23 cellular contexts compared by ENCODE assay signal in genomic region chr1:95311006-95311405, GRCh38.
DNase-seq lines count a peak whose midpoint lies in the region; ATAC-seq and TF ChIP-seq lines count a peak whose summit lies in the region.
"Had no signal": no experiment of that assay in that cellular context is flagged by ENCODE, and none has a peak within 500 bp of the region (broad histone marks: within the 10 kb centered on the region; RNA-seq: fewer than 3 reads in every experiment).

No MANE protein-coding gene starts in this region.

- peaks cover 39% of the 10 kb centered on the region for H3K4me1 Mint-ChIP-seq in WTC11
- H3K4me1 Mint-ChIP-seq: CD4-positive, CD25-positive, alpha-beta regulatory T cell had no signal

- no peaks in the 10 kb centered on the region for H3K36me3 ChIP-seq in neural cell (ENCODE audit: insufficient read depth, low read length)
- H3K36me3 ChIP-seq: gastrocnemius medialis, Peyer's patch, thyroid gland had no signal

- no peak for TF ChIP-seq RAD21 in neural cell (conservative IDR thresholded peaks at IDR 0.05)

- H3K9me3 ChIP-seq in neural cell (ENCODE audit: low read length): no peaks in the 10 kb centered on the region
- H3K9me3 ChIP-seq: gastrocnemius medialis, Peyer's patch, thyroid gland had no signal

- peak overlapping the region; percentile 34 for H3K4me3 ChIP-seq in neural cell (ENCODE audit: low read length)
- H3K4me3 ChIP-seq: Peyer's patch, thyroid gland had no signal

- POLR2A ChIA-PET in WTC11 (lab: Charles Lee): no interaction called here

- H3K27me3 Mint-ChIP-seq in WTC11 (ENCODE audit: low read depth): no peaks in the 10 kb centered on the region
- H3K27me3 Mint-ChIP-seq: progenitor cell of endocrine pancreas had no signal

- no peaks in the 10 kb centered on the region for H4K20me1 ChIP-seq in neural cell (ENCODE audit: insufficient read depth)

- no peaks in the 10 kb centered on the region for H3K36me3 Mint-ChIP-seq in WTC11
- H3K36me3 Mint-ChIP-seq: activated naive CD4-positive, alpha-beta T cell treated with anti-CD3 and anti-CD28 coated beads, Interleukin-2, amount 50 U/mL, for 72 hours; CD4-positive, CD25-positive, alpha-beta regulatory T cell; natural killer cell treated with Interleukin-12 subunit alpha and Interleukin-12 subunit beta and Interleukin-15 and Interleukin-18, amount 100 ng/mL, for 72 hours had no signal

- H3K27ac ChIP-seq in neural cell (ENCODE audit: low read length): peak overlapping the region; percentile 51
- H3K27ac ChIP-seq: gastrocnemius medialis, Peyer's patch, thyroid gland had no signal

- peak; percentile 79 for TF ChIP-seq EP300 in neural cell (conservative IDR thresholded peaks at IDR 0.05; ENCODE audit: poor library complexity, severe bottlenecking)

- peak overlapping the region; percentile 26; the same call in 1 of the 2 replicates for H3K27ac Mint-ChIP-seq in WTC11
- H3K27ac Mint-ChIP-seq: activated naive CD4-positive, alpha-beta T cell treated with anti-CD3 and anti-CD28 coated beads, Interleukin-2, amount 50 U/mL, for 72 hours; CD4-positive, CD25-positive, alpha-beta regulatory T cell; natural killer cell treated with Interleukin-12 subunit alpha and Interleukin-12 subunit beta and Interleukin-15 and Interleukin-18, amount 100 ng/mL, for 72 hours; progenitor cell of endocrine pancreas had no signal

- peak overlapping the region; percentile 6 for H3K4me2 ChIP-seq in neural cell (ENCODE audit: low read length)

- no peaks in the 10 kb centered on the region for H3K79me2 ChIP-seq in neural cell (replicated peaks; ENCODE audit: insufficient read depth, low read length)

- no peak for TF ChIP-seq CTCF in WTC11 (IDR thresholded peaks at IDR 0.05)
- no peak for TF ChIP-seq CTCF in neural cell (IDR thresholded peaks at IDR 0.05; ENCODE audit: poor library complexity, severe bottlenecking)

- no peak for ATAC-seq in WTC11
- no peak for ATAC-seq in HG02588 (IDR thresholded peaks at IDR 0.05; ENCODE audit: unreplicated experiment)
- no peak for ATAC-seq in GM19023 (IDR thresholded peaks at IDR 0.05; ENCODE audit: unreplicated experiment)
- ATAC-seq: activated naive CD4-positive, alpha-beta T cell treated with anti-CD3 and anti-CD28 coated beads, Interleukin-2, amount 50 U/mL, for 72 hours; gastrocnemius medialis; left cardiac atrium; natural killer cell treated with Interleukin-12 subunit alpha and Interleukin-12 subunit beta and Interleukin-15 and Interleukin-18, amount 100 ng/mL, for 72 hours; stimulated activated naive CD8-positive, alpha-beta T cell treated with anti-CD3 and anti-CD28 coated beads, Interleukin-15, Interleukin-2, amounts not matched to agents 100 U/mL and 50 U/mL, for 24 hours had no signal

- peak overlapping the region; percentile 1 for H3K9ac ChIP-seq in neural cell (ENCODE audit: low read length)

- peaks cover 3% of the 10 kb centered on the region for H3F3A ChIP-seq in neural cell (ENCODE audit: insufficient read depth, low read length, poor library complexity, severe bottlenecking)

- H3K9me3 Mint-ChIP-seq in WTC11: no peaks in the 10 kb centered on the region
- H3K9me3 Mint-ChIP-seq: activated naive CD4-positive, alpha-beta T cell treated with anti-CD3 and anti-CD28 coated beads, Interleukin-2, amount 50 U/mL, for 72 hours had no signal

- CTCF ChIA-PET in WTC11 (lab: Charles Lee): no interaction called here

- no peak overlapping the region for H3K4me3 Mint-ChIP-seq in WTC11
- H3K4me3 Mint-ChIP-seq: CD4-positive, CD25-positive, alpha-beta regulatory T cell; natural killer cell treated with Interleukin-12 subunit alpha and Interleukin-12 subunit beta and Interleukin-15 and Interleukin-18, amount 100 ng/mL, for 72 hours had no signal

- no peaks in the 10 kb centered on the region for H3K9me2 ChIP-seq in neural cell (ENCODE audit: insufficient read depth, low read length)

- H3K27me3 ChIP-seq in neural cell (ENCODE audit: insufficient read depth, low read depth, low read length): no peaks in the 10 kb centered on the region
- H3K27me3 ChIP-seq: gastrocnemius medialis, Peyer's patch, thyroid gland had no signal

- H2AFZ ChIP-seq in neural cell (ENCODE audit: low read depth, low read length): no peak overlapping the region

- DNase-seq in ELR (ENCODE audit: low read depth): peak; percentile 9
- peak; percentile 32 for DNase-seq in NCI-H1417 treated with DMSO at 0.1 percent for 48 hours (lab: John Stamatoyannopoulos, UW)
- no peak for DNase-seq in WTC11 (ENCODE audit: low spot score)
- no peak for DNase-seq in SKM-1 treated with dmso at 0.1 percent for 144 hours (lab: John Stamatoyannopoulos, UW; ENCODE audit: unreplicated experiment)
- DNase-seq: activated CD4-positive, alpha-beta T cell treated with anti-CD3 and anti-CD28 coated beads for 1 hour; CD4-positive, CD25-positive, alpha-beta regulatory T cell; cerebellar nuclear complex; effector CD8-positive, alpha-beta T cell; gastrocnemius medialis; Kasumi-1; left cardiac atrium; NCI-H2171 treated with DMSO at 0.1 percent for 48 hours; NK-92 treated with Interleukin-12 subunit alpha and Interleukin-12 subunit beta, amount 100 ng/mL, for 24 hours; Peyer's patch; stimulated activated CD4-positive, alpha-beta T cell treated with anti-CD3 and anti-CD28 coated beads, Interleukin-4, amount 100 ng/mL, for 1 hour; stimulated activated naive CD8-positive, alpha-beta T cell treated with anti-CD3 and anti-CD28 coated beads, Interleukin-15, Interleukin-2, amounts not matched to agents 100 U/mL and 50 U/mL, for 24 hours; thyroid gland had no signal

TF ChIP-seq in WTC11, 78 proteins besides CTCF, POLR2A, EP300 and RAD21 (continues in another document):
- no peak for TF ChIP-seq AFF4 (CRISPR knock-in tag; IDR thresholded peaks at IDR 0.05; ENCODE audit: borderline replicate concordance)

TF ChIP-seq in neural cell, 6 proteins besides CTCF, POLR2A, EP300 and RAD21:
- TF ChIP-seq MXI1 (conservative IDR thresholded peaks at IDR 0.05; ENCODE audit: poor library complexity, severe bottlenecking) (no peak), TAF1 (IDR thresholded peaks at IDR 0.05; ENCODE audit: low read depth) (no peak), SMC3 (conservative IDR thresholded peaks at IDR 0.05; ENCODE audit: poor library complexity) (peak; percentile 37), EZH2 (IDR thresholded peaks at IDR 0.05; ENCODE audit: borderline replicate concordance, insufficient read depth, low read length, poor library complexity, severe bottlenecking) (no peak), POLR2AphosphoS5 (IDR thresholded peaks at IDR 0.05) (peak; percentile 69)

Comparison
In these comparisons a context has a peak if more than half of its experiments do, and no peak if none do; other contexts are left out.
1. DNase-seq: peak in ELR (single experiment) and NCI-H1417 treated with DMSO at 0.1 percent for 48 hours (single experiment); none in WTC11 (single experiment) and SKM-1 treated with dmso at 0.1 percent for 144 hours (single experiment).